In the genomic region with DNA sequence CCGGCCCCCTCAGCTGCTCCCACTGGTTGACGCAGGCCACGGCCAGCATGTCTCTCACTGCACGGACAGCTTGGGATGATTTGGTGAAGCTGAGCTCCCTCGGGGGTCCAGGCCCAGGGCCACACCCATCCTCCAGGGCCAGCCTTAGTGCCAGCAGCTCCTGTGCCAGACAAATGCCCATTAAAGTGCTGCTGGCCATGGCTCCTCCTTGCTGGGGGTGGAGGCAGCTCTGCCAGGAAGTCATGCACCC, we compare ENCODE assay signal across 1 cellular context.
TF ChIP-seq lines count a peak whose summit lies in the region.

No MANE protein-coding gene starts in this region.

TF ChIP-seq in WTC11, 78 proteins besides CTCF, POLR2A, EP300 and RAD21:
- TF ChIP-seq TP53 (CRISPR knock-in tag; IDR thresholded peaks at IDR 0.05) (no peak), PRRX2 (CRISPR knock-in tag; IDR thresholded peaks at IDR 0.05) (no peak), ZNF416 (CRISPR knock-in tag; IDR thresholded peaks at IDR 0.05) (no peak), E2F4 (CRISPR knock-in tag; IDR thresholded peaks at IDR 0.05; ENCODE audit: borderline replicate concordance, low read depth) (no peak), ZNF671 (CRISPR knock-in tag; IDR thresholded peaks at IDR 0.05) (no peak), ZNF232 (CRISPR knock-in tag; IDR thresholded peaks at IDR 0.05) (no peak), CBFB (CRISPR knock-in tag; IDR thresholded peaks at IDR 0.05; ENCODE audit: low read depth) (no peak), NR1H2 (CRISPR knock-in tag; IDR thresholded peaks at IDR 0.05) (no peak), SOX15 (CRISPR knock-in tag; IDR thresholded peaks at IDR 0.05) (no peak), JUN (CRISPR knock-in tag; IDR thresholded peaks at IDR 0.05) (no peak), GABPB1 (CRISPR knock-in tag; IDR thresholded peaks at IDR 0.05) (no peak), NFYB (CRISPR knock-in tag; conservative IDR thresholded peaks at IDR 0.05; ENCODE audit: low read depth) (no peak), NR2C2 (CRISPR knock-in tag; IDR thresholded peaks at IDR 0.05) (no peak), CREB1 (CRISPR knock-in tag; IDR thresholded peaks at IDR 0.05) (no peak)
- TF ChIP-seq, protein P1, sequence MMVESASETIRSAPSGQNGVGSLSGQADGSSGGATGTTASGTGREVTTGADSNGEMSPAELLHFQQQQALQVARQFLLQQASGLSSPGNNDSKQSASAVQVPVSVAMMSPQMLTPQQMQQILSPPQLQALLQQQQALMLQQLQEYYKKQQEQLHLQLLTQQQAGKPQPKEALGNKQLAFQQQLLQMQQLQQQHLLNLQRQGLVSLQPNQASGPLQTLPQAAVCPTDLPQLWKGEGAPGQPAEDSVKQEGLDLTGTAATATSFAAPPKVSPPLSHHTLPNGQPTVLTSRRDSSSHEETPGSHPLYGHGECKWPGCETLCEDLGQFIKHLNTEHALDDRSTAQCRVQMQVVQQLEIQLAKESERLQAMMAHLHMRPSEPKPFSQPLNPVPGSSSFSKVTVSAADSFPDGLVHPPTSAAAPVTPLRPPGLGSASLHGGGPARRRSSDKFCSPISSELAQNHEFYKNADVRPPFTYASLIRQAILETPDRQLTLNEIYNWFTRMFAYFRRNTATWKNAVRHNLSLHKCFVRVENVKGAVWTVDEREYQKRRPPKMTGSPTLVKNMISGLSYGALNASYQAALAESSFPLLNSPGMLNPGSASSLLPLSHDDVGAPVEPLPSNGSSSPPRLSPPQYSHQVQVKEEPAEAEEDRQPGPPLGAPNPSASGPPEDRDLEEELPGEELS (CRISPR knock-in tag; IDR thresholded peaks at IDR 0.05): no peak
- TF ChIP-seq, protein P2, sequence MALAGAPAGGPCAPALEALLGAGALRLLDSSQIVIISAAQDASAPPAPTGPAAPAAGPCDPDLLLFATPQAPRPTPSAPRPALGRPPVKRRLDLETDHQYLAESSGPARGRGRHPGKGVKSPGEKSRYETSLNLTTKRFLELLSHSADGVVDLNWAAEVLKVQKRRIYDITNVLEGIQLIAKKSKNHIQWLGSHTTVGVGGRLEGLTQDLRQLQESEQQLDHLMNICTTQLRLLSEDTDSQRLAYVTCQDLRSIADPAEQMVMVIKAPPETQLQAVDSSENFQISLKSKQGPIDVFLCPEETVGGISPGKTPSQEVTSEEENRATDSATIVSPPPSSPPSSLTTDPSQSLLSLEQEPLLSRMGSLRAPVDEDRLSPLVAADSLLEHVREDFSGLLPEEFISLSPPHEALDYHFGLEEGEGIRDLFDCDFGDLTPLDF (CRISPR knock-in tag; IDR thresholded peaks at IDR 0.05): no peak
- TF ChIP-seq, protein P3, sequence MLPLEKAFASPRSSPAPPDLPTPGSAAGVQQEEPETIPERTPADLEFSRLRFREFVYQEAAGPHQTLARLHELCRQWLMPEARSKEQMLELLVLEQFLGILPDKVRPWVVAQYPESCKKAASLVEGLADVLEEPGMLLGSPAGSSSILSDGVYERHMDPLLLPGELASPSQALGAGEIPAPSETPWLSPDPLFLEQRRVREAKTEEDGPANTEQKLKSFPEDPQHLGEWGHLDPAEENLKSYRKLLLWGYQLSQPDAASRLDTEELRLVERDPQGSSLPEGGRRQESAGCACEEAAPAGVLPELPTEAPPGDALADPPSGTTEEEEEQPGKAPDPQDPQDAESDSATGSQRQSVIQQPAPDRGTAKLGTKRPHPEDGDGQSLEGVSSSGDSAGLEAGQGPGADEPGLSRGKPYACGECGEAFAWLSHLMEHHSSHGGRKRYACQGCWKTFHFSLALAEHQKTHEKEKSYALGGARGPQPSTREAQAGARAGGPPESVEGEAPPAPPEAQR (CRISPR knock-in tag; IDR thresholded peaks at IDR 0.05): no peak
- TF ChIP-seq, protein P4, sequence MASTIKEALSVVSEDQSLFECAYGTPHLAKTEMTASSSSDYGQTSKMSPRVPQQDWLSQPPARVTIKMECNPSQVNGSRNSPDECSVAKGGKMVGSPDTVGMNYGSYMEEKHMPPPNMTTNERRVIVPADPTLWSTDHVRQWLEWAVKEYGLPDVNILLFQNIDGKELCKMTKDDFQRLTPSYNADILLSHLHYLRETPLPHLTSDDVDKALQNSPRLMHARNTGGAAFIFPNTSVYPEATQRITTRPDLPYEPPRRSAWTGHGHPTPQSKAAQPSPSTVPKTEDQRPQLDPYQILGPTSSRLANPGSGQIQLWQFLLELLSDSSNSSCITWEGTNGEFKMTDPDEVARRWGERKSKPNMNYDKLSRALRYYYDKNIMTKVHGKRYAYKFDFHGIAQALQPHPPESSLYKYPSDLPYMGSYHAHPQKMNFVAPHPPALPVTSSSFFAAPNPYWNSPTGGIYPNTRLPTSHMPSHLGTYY (CRISPR knock-in tag; IDR thresholded peaks at IDR 0.05): no peak
